Comparison of ENCODE assay signal across 24 cellular contexts in the genomic region with DNA sequence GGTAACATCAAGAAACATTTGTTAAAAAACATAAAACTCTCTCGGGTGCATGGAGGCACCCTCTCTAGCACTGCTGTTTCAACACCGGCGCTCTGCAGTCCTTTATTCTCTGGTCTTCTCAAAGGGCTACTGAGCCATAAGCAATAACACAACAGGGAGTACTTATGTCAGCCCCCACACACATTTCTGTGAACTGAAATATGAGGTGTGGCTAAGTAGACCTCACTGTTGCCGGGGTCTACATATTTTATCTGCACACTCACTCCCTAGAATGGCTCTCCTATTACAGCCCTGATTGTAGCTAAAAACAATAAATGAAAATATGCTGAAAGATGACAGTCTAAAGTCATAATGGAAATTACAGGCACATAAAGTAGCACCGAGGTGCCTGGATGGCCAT.
DNase-seq lines count a peak whose midpoint lies in the region; ATAC-seq and TF ChIP-seq lines count a peak whose summit lies in the region.
"Had no signal": no experiment of that assay in that cellular context is flagged by ENCODE, and none has a peak within 500 bp of the region (broad histone marks: within the 10 kb centered on the region; RNA-seq: fewer than 3 reads in every experiment).

No MANE protein-coding gene starts in this region.

- TF ChIP-seq CTCF in AG10803 (conservative IDR thresholded peaks at IDR 0.05; ENCODE audit: low read length) = no peak
- TF ChIP-seq CTCF in choroid plexus epithelial cell (conservative IDR thresholded peaks at IDR 0.05; ENCODE audit: low read depth, low read length) = no peak
- TF ChIP-seq CTCF in osteoblast (IDR thresholded peaks at IDR 0.05; ENCODE audit: extremely low read depth, low read depth, low read length) = no peak
- no peak for TF ChIP-seq CTCF in right lobe of liver (IDR thresholded peaks at IDR 0.05)
- no peak for TF ChIP-seq CTCF in breast epithelium (IDR thresholded peaks at IDR 0.05)

- intact Hi-C loops in right lobe of liver (cut with DNase I) (no loop called here), breast epithelium (cut with DNase I; ENCODE audit: low total_unique reads) (no loop called here)
- intact Hi-C loops in CD4-positive, alpha-beta memory T cell (cut with micrococcal nuclease) = no loop called here

- CTCF ChIA-PET in CD4-positive, alpha-beta memory T cell (lab: Charles Lee; ENCODE audit: partially characterized antibody) = no interaction called here

- no peaks in the 10 kb centered on the region for H3K27me3 ChIP-seq in osteoblast (ENCODE audit: insufficient read depth, low read length)
- H3K27me3 ChIP-seq in right lobe of liver = no peaks in the 10 kb centered on the region
- H3K27me3 ChIP-seq in breast epithelium = no peaks in the 10 kb centered on the region
- H3K27me3 ChIP-seq in CD4-positive, alpha-beta memory T cell (ENCODE audit: insufficient read depth, low read length) = no peaks in the 10 kb centered on the region
- H3K27me3 ChIP-seq: BLaER1 had no signal

- peaks cover 0 to 36% (median 3%) of the 10 kb centered on the region in 6 donors for H3K9me3 Mint-ChIP-seq in immature natural killer cell
- H3K9me3 Mint-ChIP-seq in CD4-positive, alpha-beta memory T cell = peaks cover 0 to 6% (median 1%) of the 10 kb centered on the region in 8 donors
- H3K9me3 Mint-ChIP-seq: CD8-positive, alpha-beta T cell had no signal

- no peak overlapping the region for H3K4me2 ChIP-seq in osteoblast (ENCODE audit: insufficient read depth, low read length)
- H3K4me2 ChIP-seq: A549, BLaER1 had no signal

- no peak overlapping the region for H3K4me3 ChIP-seq in AG10803 (ENCODE audit: low read length)
- H3K4me3 ChIP-seq in choroid plexus epithelial cell (ENCODE audit: low read depth, low read length) = no peak overlapping the region
- H3K4me3 ChIP-seq in osteoblast (ENCODE audit: insufficient read depth, low read length) = no peak overlapping the region
- H3K4me3 ChIP-seq in right lobe of liver = no peak overlapping the region
- H3K4me3 ChIP-seq in breast epithelium = no peak overlapping the region
- H3K4me3 ChIP-seq in CD4-positive, alpha-beta memory T cell (ENCODE audit: low read length in 2 of 2) = no peak overlapping the region
- H3K4me3 ChIP-seq: A549, BLaER1, GM12878 had no signal

- peak overlapping the region; percentile 21 for H2AFZ ChIP-seq in osteoblast (ENCODE audit: low read length)

- POLR2A ChIA-PET in CD4-positive, alpha-beta memory T cell (lab: Charles Lee; ENCODE audit: partially characterized antibody) = no interaction called here

- DNase-seq in AG10803 (ENCODE audit: low read depth) (peak; percentile 1), NCI-H226 (peak; percentile 14), choroid plexus epithelial cell (ENCODE audit: low read depth) (peak; percentile 4), osteoblast (ENCODE audit: insufficient read length, low spot score, missing footprints) (no peak), immature natural killer cell (no peak), right lobe of liver (no peak), breast epithelium (ENCODE audit: low spot score in 2 of 2) (no peak)
- no peak for DNase-seq in CD4-positive, alpha-beta memory T cell
- DNase-seq: Calu3; CD8-positive, alpha-beta T cell; DMS 273 treated with DMSO at 0.1 percent for 48 hours; DMS53; DND-41; EL; GOT3; H7; HFFc6 had no signal

- H3K79me2 ChIP-seq in osteoblast (ENCODE audit: insufficient read depth, low read length) = no peaks in the 10 kb centered on the region

- no peaks in the 10 kb centered on the region for H3K4me1 Mint-ChIP-seq in immature natural killer cell
- H3K4me1 Mint-ChIP-seq in CD4-positive, alpha-beta memory T cell = no peaks in the 10 kb centered on the region
- H3K4me1 Mint-ChIP-seq: CD14-positive monocyte, IgD-negative memory B cell had no signal

- H3K27ac Mint-ChIP-seq in immature natural killer cell = no peak overlapping the region
- H3K27ac Mint-ChIP-seq in CD4-positive, alpha-beta memory T cell = no peak overlapping the region
- H3K27ac Mint-ChIP-seq: CD14-positive monocyte; CD8-positive, alpha-beta T cell; HFFc6; IgD-negative memory B cell had no signal

- H3K27ac ChIP-seq in osteoblast (ENCODE audit: low read depth, low read length) (no peak overlapping the region), right lobe of liver (no peak overlapping the region), breast epithelium (no peak overlapping the region)
- H3K27ac ChIP-seq in CD4-positive, alpha-beta memory T cell (ENCODE audit: low read depth, low read length) = no peak overlapping the region
- H3K27ac ChIP-seq: 22Rv1, A549, BLaER1 had no signal

- TF ChIP-seq POLR2A in right lobe of liver (IDR thresholded peaks at IDR 0.05) (no peak), breast epithelium (IDR thresholded peaks at IDR 0.05) (no peak)

- H3K9me3 ChIP-seq in osteoblast (ENCODE audit: low read depth, low read length) = no peaks in the 10 kb centered on the region
- H3K9me3 ChIP-seq in right lobe of liver = no peaks in the 10 kb centered on the region
- no peaks in the 10 kb centered on the region for H3K9me3 ChIP-seq in breast epithelium
- no peaks in the 10 kb centered on the region for H3K9me3 ChIP-seq in CD4-positive, alpha-beta memory T cell (ENCODE audit: control insufficient read depth in 1 of 2, low read length in 2 of 2)
- H3K9me3 ChIP-seq: A549, BLaER1 had no signal

- H3K36me3 Mint-ChIP-seq in immature natural killer cell = no peaks in the 10 kb centered on the region
- H3K36me3 Mint-ChIP-seq in CD4-positive, alpha-beta memory T cell = no peaks in the 10 kb centered on the region
- H3K36me3 Mint-ChIP-seq: CD14-positive monocyte; CD8-positive, alpha-beta T cell; IgD-negative memory B cell had no signal

- H3K36me3 ChIP-seq in osteoblast (ENCODE audit: insufficient read depth, low read length) (no peaks in the 10 kb centered on the region), right lobe of liver (no peaks in the 10 kb centered on the region), breast epithelium (no peaks in the 10 kb centered on the region)
- no peaks in the 10 kb centered on the region for H3K36me3 ChIP-seq in CD4-positive, alpha-beta memory T cell (ENCODE audit: insufficient read depth, low read length)
- H3K36me3 ChIP-seq: BLaER1 had no signal

- WGBS in right lobe of liver (ENCODE audit: insufficient coverage, low coverage, low lambda C conversion rate, missing lambda C conversion rate) = 63% methylated on average over 5 of the region's 5 CpGs

- H4K20me1 ChIP-seq in osteoblast (ENCODE audit: insufficient read depth, low read length) = no peaks in the 10 kb centered on the region
- H4K20me1 ChIP-seq: BLaER1 had no signal

- ATAC-seq in right lobe of liver = no peak
- ATAC-seq: A549; CD8-positive, alpha-beta T cell; GM12878; HCT116 had no signal

- peaks cover 0 to 4% (median 0%) of the 10 kb centered on the region in 3 donors for H3K27me3 Mint-ChIP-seq in immature natural killer cell (ENCODE audit: low read depth in 3 of 3)
- H3K27me3 Mint-ChIP-seq in CD4-positive, alpha-beta memory T cell = no peaks in the 10 kb centered on the region
- H3K27me3 Mint-ChIP-seq: IgD-negative memory B cell had no signal

- peaks cover 9% of the 10 kb centered on the region for H3K4me1 ChIP-seq in osteoblast (ENCODE audit: insufficient read depth, low read length)
- no peaks in the 10 kb centered on the region for H3K4me1 ChIP-seq in right lobe of liver
- H3K4me1 ChIP-seq in breast epithelium = no peaks in the 10 kb centered on the region
- H3K4me1 ChIP-seq in CD4-positive, alpha-beta memory T cell (ENCODE audit: insufficient read depth, low read length) = no peaks in the 10 kb centered on the region
- H3K4me1 ChIP-seq: BLaER1 had no signal

- no peak overlapping the region for H3K4me3 Mint-ChIP-seq in immature natural killer cell
- no peak overlapping the region for H3K4me3 Mint-ChIP-seq in CD4-positive, alpha-beta memory T cell
- H3K4me3 Mint-ChIP-seq: CD14-positive monocyte; CD8-positive, alpha-beta T cell; HFFc6; IgD-negative memory B cell had no signal

Comparison
In these comparisons a context has a peak if more than half of its experiments do, and no peak if none do; other contexts are left out.
1. DNase-seq: peak in AG10803 (single experiment), NCI-H226 (single experiment) and choroid plexus epithelial cell (single experiment); none in osteoblast (single experiment), immature natural killer cell (0 of 3), right lobe of liver (0 of 3), breast epithelium (0 of 2) and CD4-positive, alpha-beta memory T cell (0 of 5).